Comparison of ENCODE assay signal across 16 cellular contexts in genomic region chr3:170426240-170426797, GRCh38. TPM values are rescaled to one million over a fixed set of nuclear protein-coding genes. Genes with fewer than 3 reads are reported as not detected.
A peak's percentile ranks its signal among the peaks of the same experiment; 100 is the strongest.
DNase-seq lines count a peak whose midpoint lies in the region; ATAC-seq and TF ChIP-seq lines count a peak whose summit lies in the region.
"Had no signal": no experiment of that assay in that cellular context is flagged by ENCODE, and none has a peak within 500 bp of the region (broad histone marks: within the 10 kb centered on the region; RNA-seq: fewer than 3 reads in every experiment).

No MANE protein-coding gene starts in this region.

- intact Hi-C loops in mammary epithelial cell (cut with micrococcal nuclease) = no loop called here

- no peak overlapping the region for H3K4me3 ChIP-seq in mammary epithelial cell (replicated peaks in 1 of 3; ENCODE audit: insufficient read depth in 1 of 3, low read depth in 2 of 3, low read length in 3 of 3)
- H3K4me3 ChIP-seq: lung, smooth muscle cell had no signal

- no peak overlapping the region for H3K4me3 Mint-ChIP-seq in natural killer cell treated with Interleukin-12 subunit alpha and Interleukin-12 subunit beta and Interleukin-15 and Interleukin-18, amount 100 ng/mL, for 72 hours
- H3K4me3 Mint-ChIP-seq: activated CD4-positive, alpha-beta T cell treated with anti-CD3 and anti-CD28 coated beads, Interleukin-2, amount 10 ng/mL, durations not matched to agents 24 days and 14 days; stimulated activated naive CD8-positive, alpha-beta T cell treated with anti-CD3 and anti-CD28 coated beads, Interleukin-15, amount 100 ng/mL, for 72 hours; T-helper 1 cell treated with Interleukin-12 subunit alpha and Interleukin-12 subunit beta and Interleukin-4 antibody, amounts not matched to agents 30 μg/mL and 1 μg/mL, for 36 hours had no signal

- BruUV-seq in mammary epithelial cell (replicated peaks; lab: Mats Ljungman, UMichigan) = no TSS peak

- no peaks in the 10 kb centered on the region for H3K36me3 Mint-ChIP-seq in natural killer cell treated with Interleukin-12 subunit alpha and Interleukin-12 subunit beta and Interleukin-15 and Interleukin-18, amount 100 ng/mL, for 72 hours

- H3K27ac ChIP-seq in mammary epithelial cell (ENCODE audit: insufficient read depth, low read depth, low read length) = no peak overlapping the region

- no peak overlapping the region for H3K4me2 ChIP-seq in mammary epithelial cell (ENCODE audit: insufficient read depth, low read depth, low read length)
- H3K4me2 ChIP-seq: smooth muscle cell had no signal

- H3K27me3 ChIP-seq in mammary epithelial cell (ENCODE audit: insufficient read depth, low read length) = no peaks in the 10 kb centered on the region

- H3K36me3 ChIP-seq in mammary epithelial cell (ENCODE audit: insufficient read depth, low read length) = no peaks in the 10 kb centered on the region

- CTCF ChIA-PET in mammary epithelial cell (lab: Charles Lee; ENCODE audit: low non-redundant PET) = no interaction called here

- H4K20me1 ChIP-seq in mammary epithelial cell (ENCODE audit: insufficient read depth, low read length) = no peaks in the 10 kb centered on the region

- whole genome bisulfite sequencing in mammary epithelial cell (ENCODE audit: low coverage, missing lambda C conversion rate) = 82% methylated on average over 2 of the region's 2 CpGs

- H3K4me1 ChIP-seq in mammary epithelial cell (ENCODE audit: insufficient read depth, low read length) = peaks cover 5% of the 10 kb centered on the region

- H3K4me1 Mint-ChIP-seq in natural killer cell treated with Interleukin-12 subunit alpha and Interleukin-12 subunit beta and Interleukin-15 and Interleukin-18, amount 100 ng/mL, for 72 hours (ENCODE audit: low read depth in 2 of 2) = peaks cover 8% of the 10 kb centered on the region in 2 donors

- dilution Hi-C loops in mammary epithelial cell (cut with HindIII; ENCODE audit: low sequenced_read_pairs) = loop anchor here (5.0 kb wide), 1 partner anchor 79 kb away; no protein-coding TSS in a partner anchor

- in situ Hi-C loops in mammary epithelial cell (cut with MboI; ENCODE audit: low sequenced_read_pairs in 2 of 2) = no loop called here

- H3K79me2 ChIP-seq in mammary epithelial cell (ENCODE audit: insufficient read depth, low read length) = no peaks in the 10 kb centered on the region

- peaks cover 10 to 19% of the 10 kb centered on the region in 2 donors for H3K27me3 Mint-ChIP-seq in natural killer cell treated with Interleukin-12 subunit alpha and Interleukin-12 subunit beta and Interleukin-15 and Interleukin-18, amount 100 ng/mL, for 72 hours

- H3K9me3 ChIP-seq in mammary epithelial cell (replicated peaks; ENCODE audit: insufficient read depth, low read length) = no peaks in the 10 kb centered on the region

- H3K9me3 Mint-ChIP-seq in natural killer cell treated with Interleukin-12 subunit alpha and Interleukin-12 subunit beta and Interleukin-15 and Interleukin-18, amount 100 ng/mL, for 72 hours = no peaks in the 10 kb centered on the region
- H3K9me3 Mint-ChIP-seq: activated CD4-positive, alpha-beta T cell treated with anti-CD3 and anti-CD28 coated beads, Interleukin-2, amount 10 ng/mL, durations not matched to agents 24 days and 14 days; stimulated activated naive CD8-positive, alpha-beta T cell treated with anti-CD3 and anti-CD28 coated beads, Interleukin-15, amount 100 ng/mL, for 72 hours; T-helper 1 cell treated with Interleukin-12 subunit alpha and Interleukin-12 subunit beta and Interleukin-4 antibody, amounts not matched to agents 30 μg/mL and 1 μg/mL, for 36 hours had no signal

- no peak for TF ChIP-seq CTCF in mammary epithelial cell (conservative IDR thresholded peaks at IDR 0.05 in 1 of 2, IDR thresholded peaks at IDR 0.05 in 1 of 2; ENCODE audit: extremely low read depth in 1 of 2, insufficient read depth in 1 of 2, low read depth in 1 of 2, low read length in 2 of 2)

- DNase-seq in H4 (ENCODE audit: low spot score) (peak; percentile 31), NCI-H82 treated with DMSO at 0.1 percent for 48 hours (lab: John Stamatoyannopoulos, UW; ENCODE audit: unreplicated experiment) (peak; percentile 55), mammary epithelial cell (no peak), myocyte (ENCODE audit: low read depth) (peak; percentile 70), DMS53 (lab: John Stamatoyannopoulos, UW) (no peak)
- DNase-seq in natural killer cell treated with Interleukin-12 subunit alpha and Interleukin-12 subunit beta and Interleukin-15 and Interleukin-18, amount 100 ng/mL, for 72 hours (ENCODE audit: low spot score) = no peak
- DNase-seq: activated CD4-positive, alpha-beta T cell treated with anti-CD3 and anti-CD28 coated beads, Interleukin-2, amount 10 ng/mL, durations not matched to agents 24 days and 14 days; activated T-cell treated with anti-CD3 and anti-CD28 coated beads, Interleukin-2, amount 50 U/mL, for 1 hour; COR-L47; Karpas-422; stimulated activated naive CD8-positive, alpha-beta T cell treated with anti-CD3 and anti-CD28 coated beads, Interleukin-15, amount 100 ng/mL, for 72 hours had no signal

- no peak overlapping the region for H3K27ac Mint-ChIP-seq in natural killer cell treated with Interleukin-12 subunit alpha and Interleukin-12 subunit beta and Interleukin-15 and Interleukin-18, amount 100 ng/mL, for 72 hours
- H3K27ac Mint-ChIP-seq: activated CD4-positive, alpha-beta T cell treated with anti-CD3 and anti-CD28 coated beads, Interleukin-2, amount 10 ng/mL, durations not matched to agents 24 days and 14 days; stimulated activated naive CD8-positive, alpha-beta T cell treated with anti-CD3 and anti-CD28 coated beads, Interleukin-15, amount 100 ng/mL, for 72 hours; T-helper 1 cell treated with Interleukin-12 subunit alpha and Interleukin-12 subunit beta and Interleukin-4 antibody, amounts not matched to agents 30 μg/mL and 1 μg/mL, for 36 hours had no signal

- no peak overlapping the region for H3K9ac ChIP-seq in mammary epithelial cell (ENCODE audit: insufficient read depth, low read length)

- H2AFZ ChIP-seq in mammary epithelial cell (ENCODE audit: low read depth, low read length) = peak overlapping the region; percentile 78

- ATAC-seq in GM21717 (IDR thresholded peaks at IDR 0.05; ENCODE audit: unreplicated experiment) (no peak), GM21786 (IDR thresholded peaks at IDR 0.05; ENCODE audit: unreplicated experiment) (no peak)
- no peak for ATAC-seq in natural killer cell treated with Interleukin-12 subunit alpha and Interleukin-12 subunit beta and Interleukin-15 and Interleukin-18, amount 100 ng/mL, for 72 hours
- ATAC-seq: stimulated activated naive CD8-positive, alpha-beta T cell treated with anti-CD3 and anti-CD28 coated beads, Interleukin-15, amount 100 ng/mL, for 72 hours had no signal

RNA-seq across cellular contexts. Expression of gene CLDN11, which starts 7.7 kb away (rescaled TPM):
- total RNA-seq in H4 (2014; rRNA removed; shearing (Covaris generic)) = 0.06 TPM in 1 of 2 replicates, not detected in the other
- total RNA-seq in mammary epithelial cell (10 to 100 TPM in 1 of 2 donors, under 1 TPM in 1; 0.21 to 21.3 TPM), myocyte (not detected in 2 replicates)
- 0.34 TPM for polyA plus RNA-seq in mammary epithelial cell
- not detected for polyA minus RNA-seq in mammary epithelial cell
- 0.87 TPM for polyA plus RNA-seq in myocyte (2012)
- under 1 TPM in 1 of 2 donors, not detected in 1; 0.53 TPM for total RNA-seq in natural killer cell treated with Interleukin-12 subunit alpha and Interleukin-12 subunit beta and Interleukin-15 and Interleukin-18, amount 100 ng/mL, for 72 hours
- total RNA-seq: activated CD4-positive, alpha-beta T cell treated with anti-CD3 and anti-CD28 coated beads, Interleukin-2, amount 10 ng/mL, durations not matched to agents 24 days and 14 days had no signal

Comparison
In these comparisons a context has a peak if more than half of its experiments do, and no peak if none do; other contexts are left out.
1. DNase-seq: peak in H4 (single experiment), NCI-H82 treated with DMSO at 0.1 percent for 48 hours (single experiment) and myocyte (single experiment); none in mammary epithelial cell (single experiment), natural killer cell treated with Interleukin-12 subunit alpha and Interleukin-12 subunit beta and Interleukin-15 and Interleukin-18, amount 100 ng/mL, for 72 hours (single experiment) and DMS53 (single experiment).